29 cellular contexts compared by ENCODE assay signal in genomic region chr10:31172925-31173324, GRCh38.
"Had no signal": no experiment of that assay in that cellular context is flagged by ENCODE, and none has a peak within 500 bp of the region (broad histone marks: within the 10 kb centered on the region; RNA-seq: fewer than 3 reads in every experiment).

No MANE protein-coding gene starts in this region.

- FAIRE-seq: colon, endometrium, endothelial cell of umbilical vein, frontal cortex had no signal

- H3K4me1 ChIP-seq: colonic mucosa, esophagus muscularis mucosa, esophagus squamous epithelium, foreskin keratinocyte, gastrocnemius medialis, gastroesophageal sphincter had no signal

- ATAC-seq: effector memory CD8-positive, alpha-beta T cell; esophagus mucosa; foreskin keratinocyte; gastrocnemius medialis; gastroesophageal sphincter; heart left ventricle had no signal

- H3K27ac ChIP-seq: colonic mucosa, coronary artery, dorsolateral prefrontal cortex, epithelial cell of prostate, esophagus muscularis mucosa, esophagus squamous epithelium, foreskin keratinocyte, gastrocnemius medialis, gastroesophageal sphincter, heart left ventricle, heart right ventricle had no signal

- H3K4me3 ChIP-seq: colonic mucosa, coronary artery, dorsolateral prefrontal cortex, esophagus muscularis mucosa, esophagus squamous epithelium, gastrocnemius medialis, gastroesophageal sphincter, heart left ventricle, heart right ventricle had no signal

- H3K27ac Mint-ChIP-seq: dendritic cell treated with granulocyte-macrophage colony-stimulating factor and Interleukin-4, amounts not matched to agents 40 ng/mL and 50 ng/mL, for 4 days; effector memory CD8-positive, alpha-beta T cell; endodermal cell had no signal

- H3K36me3 ChIP-seq: colonic mucosa, esophagus muscularis mucosa, esophagus squamous epithelium, gastrocnemius medialis, gastroesophageal sphincter, heart left ventricle, heart right ventricle had no signal

- H3K4me3 Mint-ChIP-seq: dendritic cell treated with granulocyte-macrophage colony-stimulating factor and Interleukin-4, amounts not matched to agents 40 ng/mL and 50 ng/mL, for 4 days; effector memory CD8-positive, alpha-beta T cell; endodermal cell had no signal

- H3K9me3 ChIP-seq: colonic mucosa, gastrocnemius medialis had no signal

- H3K27me3 ChIP-seq: colonic mucosa, dorsolateral prefrontal cortex, esophagus muscularis mucosa, esophagus squamous epithelium, foreskin keratinocyte, gastrocnemius medialis, gastroesophageal sphincter, heart left ventricle, heart right ventricle had no signal

- H3K4me1 Mint-ChIP-seq: endodermal cell had no signal

- H3K27me3 Mint-ChIP-seq: dendritic cell treated with granulocyte-macrophage colony-stimulating factor and Interleukin-4, amounts not matched to agents 40 ng/mL and 50 ng/mL, for 4 days had no signal

- DNase-seq: colonic mucosa; cortex of kidney; dermis blood vessel endothelial cell; dorsolateral prefrontal cortex; effector CD4-positive, alpha-beta T cell; effector CD8-positive, alpha-beta T cell; effector memory CD4-positive, alpha-beta T cell; effector memory CD8-positive, alpha-beta T cell; endodermal cell; erythroblast; esophagus squamous epithelium; foreskin fibroblast; foreskin keratinocyte; foreskin melanocyte; gastrocnemius medialis; glutamatergic neuron; head of caudate nucleus; heart left ventricle; heart right ventricle had no signal
